Comparison of ENCODE assay signal across 9 cellular contexts in the genomic region with DNA sequence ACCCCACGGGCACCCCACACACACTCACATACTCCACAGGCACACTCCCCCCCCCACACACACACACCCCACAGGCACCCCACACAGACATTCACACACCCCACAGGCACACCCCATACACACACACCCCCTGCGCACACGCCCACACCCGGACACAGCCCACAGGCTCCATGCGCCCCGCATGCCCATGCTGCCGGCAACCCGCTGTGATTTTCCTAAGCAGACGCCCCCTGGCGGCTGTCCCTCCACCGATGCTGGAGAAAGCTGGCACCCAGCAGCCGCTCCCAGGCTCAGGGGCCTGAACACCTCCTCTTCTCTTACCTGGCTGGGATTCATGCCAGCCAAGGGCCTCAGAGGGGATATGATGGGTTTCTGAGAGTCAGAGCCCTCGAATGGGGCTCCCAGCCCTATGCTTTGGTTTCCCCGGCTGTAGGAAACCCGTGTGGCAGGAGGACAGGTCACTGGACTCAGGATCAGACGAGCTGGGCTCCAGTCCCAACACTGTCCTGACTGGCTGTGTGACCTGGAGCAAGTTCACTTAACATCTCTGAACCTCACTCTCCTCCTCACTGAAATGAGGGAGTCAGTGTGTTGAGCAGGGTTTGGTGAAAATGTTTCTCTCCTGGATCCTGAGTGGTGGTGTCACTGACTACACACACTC. TPM values are rescaled to one million over a fixed set of nuclear protein-coding genes. Genes with fewer than 3 reads are reported as not detected.
A peak's percentile ranks its signal among the peaks of the same experiment; 100 is the strongest.
DNase-seq lines count a peak whose midpoint lies in the region; ATAC-seq, FAIRE-seq and TF ChIP-seq lines count a peak whose summit lies in the region.
"Had no signal": no experiment of that assay in that cellular context is flagged by ENCODE, and none has a peak within 500 bp of the region (broad histone marks: within the 10 kb centered on the region; RNA-seq: fewer than 3 reads in every experiment).

No MANE protein-coding gene starts in this region.

- H3K4me1 ChIP-seq in mammary epithelial cell (ENCODE audit: insufficient read depth, low read length) (no peaks in the 10 kb centered on the region), keratinocyte (ENCODE audit: control insufficient read depth, extremely low read depth, insufficient read depth, low read length) (no peaks in the 10 kb centered on the region)

- CTCF ChIA-PET in mammary epithelial cell (lab: Charles Lee; ENCODE audit: low non-redundant PET): interaction anchor here (0.6 to 0.7 kb wide), 3 partner anchors 162 to 407 kb away, joined by 3 to 8 read pairs (median 4); no protein-coding TSS in a partner anchor

- H2AFZ ChIP-seq in mammary epithelial cell (ENCODE audit: low read depth, low read length) (peak overlapping the region; percentile 16), keratinocyte (ENCODE audit: control insufficient read depth, low read length) (no peak overlapping the region)

- no peak overlapping the region for H3K4me3 ChIP-seq in mammary epithelial cell (replicated peaks in 1 of 3; ENCODE audit: insufficient read depth in 1 of 3, low read depth in 2 of 3, low read length in 3 of 3)
- no peak overlapping the region for H3K4me3 ChIP-seq in keratinocyte (ENCODE audit: control insufficient read depth in 2 of 3, extremely low read depth in 1 of 3, insufficient read depth in 2 of 3, low read depth in 1 of 3, low read length in 3 of 3)

- BruUV-seq in mammary epithelial cell (replicated peaks; lab: Mats Ljungman, UMichigan): no TSS peak

- no peaks in the 10 kb centered on the region for H3K36me3 ChIP-seq in mammary epithelial cell (ENCODE audit: insufficient read depth, low read length)
- no peaks in the 10 kb centered on the region for H3K36me3 ChIP-seq in keratinocyte (ENCODE audit: control insufficient read depth in 2 of 2, extremely low read depth in 1 of 2, insufficient read depth in 2 of 2, low read length in 2 of 2)

- ATAC-seq in HG02763 (IDR thresholded peaks at IDR 0.05; ENCODE audit: unreplicated experiment): no peak

- in situ Hi-C loops in mammary epithelial cell (cut with MboI; ENCODE audit: low sequenced_read_pairs in 2 of 2): no loop called here

- dilution Hi-C loops in mammary epithelial cell (cut with HindIII; ENCODE audit: low sequenced_read_pairs) (no loop called here), keratinocyte (cut with MboI; ENCODE audit: extremely low pct_ligation_motif_present, low sequenced_read_pairs) (no loop called here)

- 16% methylated on average over 15 of the region's 16 CpGs for WGBS in mammary epithelial cell (ENCODE audit: low coverage, missing lambda C conversion rate)

- TF ChIP-seq CTCF in mammary epithelial cell (conservative IDR thresholded peaks at IDR 0.05 in 1 of 2, IDR thresholded peaks at IDR 0.05 in 1 of 2; ENCODE audit: extremely low read depth in 1 of 2, insufficient read depth in 1 of 2, low read depth in 1 of 2, low read length in 2 of 2) (peak; percentile 68 to 89), keratinocyte (optimal IDR thresholded peaks at IDR 0.05 in 1 of 3, IDR thresholded peaks at IDR 0.05 in 1 of 3, conservative IDR thresholded peaks at IDR 0.05 in 1 of 3; ENCODE audit: extremely low read depth in 1 of 3, insufficient read depth in 2 of 3, low read length in 3 of 3) (peak; percentile 81 to 87 (median 86))

- H3K27ac ChIP-seq in mammary epithelial cell (ENCODE audit: insufficient read depth, low read depth, low read length): no peak overlapping the region
- no peak overlapping the region for H3K27ac ChIP-seq in keratinocyte (ENCODE audit: control insufficient read depth, insufficient read depth, low read length)

- H4K20me1 ChIP-seq in mammary epithelial cell (ENCODE audit: insufficient read depth, low read length): no peaks in the 10 kb centered on the region
- no peaks in the 10 kb centered on the region for H4K20me1 ChIP-seq in keratinocyte (ENCODE audit: control insufficient read depth, extremely low read depth, insufficient read depth, low read length)

- FAIRE-seq in keratinocyte (lab: Jason Lieb, UNC): no peak
- FAIRE-seq: A204.1 had no signal

- intact Hi-C loops in mammary epithelial cell (cut with micrococcal nuclease): loop anchor here (1.0 kb wide), 2 partner anchors 69 to 454 kb away; no protein-coding TSS in a partner anchor

- H3K4me2 ChIP-seq in mammary epithelial cell (ENCODE audit: insufficient read depth, low read depth, low read length) (no peak overlapping the region), keratinocyte (ENCODE audit: control insufficient read depth, extremely low read depth, insufficient read depth, low read depth, low read length) (no peak overlapping the region)

- H3K9ac ChIP-seq in mammary epithelial cell (ENCODE audit: insufficient read depth, low read length) (no peak overlapping the region), keratinocyte (ENCODE audit: control insufficient read depth, extremely low read depth, insufficient read depth, low read length) (no peak overlapping the region)

- H3K27me3 ChIP-seq in mammary epithelial cell (ENCODE audit: insufficient read depth, low read length): no peaks in the 10 kb centered on the region
- no peaks in the 10 kb centered on the region for H3K27me3 ChIP-seq in keratinocyte (ENCODE audit: control insufficient read depth, extremely low read depth, insufficient read depth, low read length)

- no peaks in the 10 kb centered on the region for H3K9me3 ChIP-seq in mammary epithelial cell (replicated peaks; ENCODE audit: insufficient read depth, low read length)
- no peaks in the 10 kb centered on the region for H3K9me3 ChIP-seq in keratinocyte (ENCODE audit: control insufficient read depth, low read depth, low read length)

- H3K79me2 ChIP-seq in mammary epithelial cell (ENCODE audit: insufficient read depth, low read length) (no peaks in the 10 kb centered on the region), keratinocyte (ENCODE audit: control insufficient read depth, insufficient read depth, low read length) (no peaks in the 10 kb centered on the region)

- no peaks in the 10 kb centered on the region for H3K9me1 ChIP-seq in keratinocyte (ENCODE audit: control insufficient read depth, extremely low read depth, insufficient read depth, low read length)

- peak; percentile 6 for DNase-seq in DMS79 treated with DMSO at 0.1 percent for 48 hours (lab: John Stamatoyannopoulos, UW)
- no peak for DNase-seq in DMS79 (lab: John Stamatoyannopoulos, UW)
- DNase-seq in NCI-H1105 treated with DMSO at 0.1 percent for 48 hours (lab: John Stamatoyannopoulos, UW): peak; percentile 72
- DNase-seq in activated CD4-positive, CD25-positive, alpha-beta regulatory T cell (lab: John Stamatoyannopoulos, UW): peak; percentile 66 to 78 (median 68)
- DNase-seq in mammary epithelial cell: peak; percentile 39
- DNase-seq in keratinocyte (ENCODE audit: low read depth, low spot score): peak; percentile 11
- peak; percentile 79 to 82 for DNase-seq in stimulated activated CD4-positive, alpha-beta T cell treated with anti-CD3 and anti-CD28 coated beads, Interleukin-1b, Interleukin-23, amount 100 ng/mL, for 4 hours (ENCODE audit: low read depth in 2 of 2)

RNA-seq across cellular contexts. Expression of a gene that starts 19.6 kb away (rescaled TPM):
- not detected for total RNA-seq in mammary epithelial cell
- not detected for polyA plus RNA-seq in mammary epithelial cell
- polyA minus RNA-seq in mammary epithelial cell: not detected
- 0.09 TPM in 1 of 3 replicates, not detected in the others for polyA plus RNA-seq in keratinocyte
- not detected for polyA plus RNA-seq in keratinocyte (2011; ENCODE audit: low read depth)
- not detected in 2 replicates for polyA plus RNA-seq in keratinocyte (2011; cell fraction: cytosol; rRNA removed)
- not detected in 2 replicates for polyA plus RNA-seq in keratinocyte (2011; cell fraction: nucleus; rRNA removed)
- not detected in 2 replicates for polyA plus RNA-seq in keratinocyte (2012; ENCODE audit: low replicate concordance)
- not detected in 3 replicates for polyA minus RNA-seq in keratinocyte
- not detected for polyA minus RNA-seq in keratinocyte (2011; cell fraction: cytosol; rRNA and poly(A)+ RNA removed)
- not detected in 2 replicates for polyA minus RNA-seq in keratinocyte (2011; cell fraction: nucleus; rRNA and poly(A)+ RNA removed)

RNA-seq across cellular contexts. Expression of a gene that starts 50.8 kb away (rescaled TPM):
- 100 to 1,000 TPM; 168 to 352 TPM for total RNA-seq in mammary epithelial cell
- polyA plus RNA-seq in mammary epithelial cell (171 TPM), keratinocyte (76.4 to 113 TPM (median 93.2 TPM) in 3 replicates)
- polyA minus RNA-seq in mammary epithelial cell (766 TPM), keratinocyte (188 to 396 TPM (median 205 TPM) in 3 replicates)
- 241 TPM for polyA plus RNA-seq in keratinocyte (2011; ENCODE audit: low read depth)
- polyA plus RNA-seq in keratinocyte (2011; cell fraction: cytosol; rRNA removed): 61.6 and 75.3 TPM in 2 replicates
- 160 and 188 TPM in 2 replicates for polyA plus RNA-seq in keratinocyte (2011; cell fraction: nucleus; rRNA removed)
- 132 and 155 TPM in 2 replicates for polyA plus RNA-seq in keratinocyte (2012; ENCODE audit: low replicate concordance)
- 102 TPM for polyA minus RNA-seq in keratinocyte (2011; cell fraction: cytosol; rRNA and poly(A)+ RNA removed)
- polyA minus RNA-seq in keratinocyte (2011; cell fraction: nucleus; rRNA and poly(A)+ RNA removed): 123 and 162 TPM in 2 replicates
